ENCODE assay signal across 25 cellular contexts in the genomic region with DNA sequence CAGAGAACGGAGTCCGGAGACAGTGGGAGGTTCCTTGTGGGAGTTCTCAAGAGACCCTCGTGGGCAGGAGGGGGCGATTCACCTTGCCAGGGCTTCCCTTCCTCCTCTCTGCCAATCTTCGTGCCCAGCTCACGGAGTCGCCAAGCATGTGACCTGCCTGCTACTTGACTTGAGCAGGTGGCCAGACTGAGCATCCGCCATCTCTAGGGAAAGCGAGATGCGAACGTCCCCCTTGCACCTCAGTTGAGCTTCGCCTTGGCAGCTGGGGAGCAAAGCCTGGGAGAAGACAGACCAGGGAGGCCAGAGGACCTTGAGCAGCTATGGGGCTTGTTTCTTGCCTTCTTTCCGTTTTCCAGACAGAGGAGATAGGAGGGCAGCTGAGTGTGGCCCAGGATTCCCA.
DNase-seq lines count a peak whose midpoint lies in the region; ATAC-seq, FAIRE-seq and TF ChIP-seq lines count a peak whose summit lies in the region.
"Had no signal": no experiment of that assay in that cellular context is flagged by ENCODE, and none has a peak within 500 bp of the region (broad histone marks: within the 10 kb centered on the region; RNA-seq: fewer than 3 reads in every experiment).

No MANE protein-coding gene starts in this region.

- H3K27me3 ChIP-seq in H9 (ENCODE audit: insufficient read depth, low read length) (no peaks in the 10 kb centered on the region), H1 (replicated peaks in 1 of 4; ENCODE audit: control insufficient read depth in 3 of 4, extremely low read depth in 1 of 4, insufficient read depth in 3 of 4, low read length in 3 of 4) (peaks cover 0 to 5% (median 2%) of the 10 kb centered on the region in 4 experiments; a peak in 5 of 7 replicates), neural cell (ENCODE audit: insufficient read depth, low read depth, low read length) (no peaks in the 10 kb centered on the region)
- H3K27me3 ChIP-seq: BE2C; BLaER1 treated with 17β-estradiol and CSF1 and Interleukin-3, amounts not matched to agents 10 nM and 100 nM had no signal

- H3K9ac ChIP-seq in H9 (ENCODE audit: extremely low read depth, insufficient read length, low read length) (no peak overlapping the region), H1 (replicated peaks in 1 of 4; ENCODE audit: extremely low read depth in 1 of 4, low read depth in 3 of 4, low read length in 3 of 4) (no peak overlapping the region), neural cell (ENCODE audit: low read length) (no peak overlapping the region)
- H3K9ac ChIP-seq: BLaER1 treated with 17β-estradiol and CSF1 and Interleukin-3, amounts not matched to agents 10 nM and 100 nM; GM23248 had no signal

- no peaks in the 10 kb centered on the region for H3K79me2 ChIP-seq in H9 (ENCODE audit: insufficient read depth, low read length)
- no peaks in the 10 kb centered on the region for H3K79me2 ChIP-seq in H1 (ENCODE audit: control insufficient read depth in 1 of 2, insufficient read depth in 2 of 2, low read length in 2 of 2)
- H3K79me2 ChIP-seq in neural cell (replicated peaks; ENCODE audit: insufficient read depth, low read length): no peaks in the 10 kb centered on the region

- no peaks in the 10 kb centered on the region for H3K9me3 Mint-ChIP-seq in H9
- no peaks in the 10 kb centered on the region for H3K9me3 Mint-ChIP-seq in MCF 10A (ENCODE audit: unreplicated experiment)
- H3K9me3 Mint-ChIP-seq: CD14-positive monocyte; CD4-positive, alpha-beta T cell; HFFc6 had no signal

- no peak overlapping the region for H3K56ac ChIP-seq in H9 (ENCODE audit: insufficient read length, low read depth, low read length)
- H3K56ac ChIP-seq in H1 (replicated peaks; ENCODE audit: insufficient read length, low read depth, low read length): no peak overlapping the region

- H2BK120ac ChIP-seq in H9 (ENCODE audit: low read depth, low read length, poor library complexity, severe bottlenecking) (no peak overlapping the region), H1 (replicated peaks; ENCODE audit: low read depth, low read length) (no peak overlapping the region)

- H3K23me2 ChIP-seq in H9 (ENCODE audit: insufficient read length, low read depth, low read length, poor library complexity, severe bottlenecking): no peaks in the 10 kb centered on the region
- H3K23me2 ChIP-seq in H1 (ENCODE audit: low read depth, low read length): no peaks in the 10 kb centered on the region

- H3K36me3 ChIP-seq in H1 (ENCODE audit: control insufficient read depth in 2 of 4, insufficient read depth in 4 of 4, low read length in 3 of 4) (no peaks in the 10 kb centered on the region), neural cell (ENCODE audit: insufficient read depth, low read length) (no peaks in the 10 kb centered on the region)
- H3K36me3 ChIP-seq: BE2C; BLaER1 treated with 17β-estradiol and CSF1 and Interleukin-3, amounts not matched to agents 10 nM and 100 nM; HAP-1 had no signal

- TF ChIP-seq POLR2A in H1 (IDR thresholded peaks at IDR 0.05; ENCODE audit: control extremely low read depth in 1 of 2, low read depth in 2 of 2, low read length in 2 of 2): no peak

- no peak overlapping the region for H2BK20ac ChIP-seq in H9 (ENCODE audit: low read depth, low read length, poor library complexity, severe bottlenecking)
- H2BK20ac ChIP-seq in H1 (ENCODE audit: low read length): no peak overlapping the region

- no peak overlapping the region for H2BK5ac ChIP-seq in H9 (ENCODE audit: insufficient read length, low read length)
- no peak overlapping the region for H2BK5ac ChIP-seq in H1 (ENCODE audit: low read depth, low read length)

- H3K79me1 ChIP-seq in H9 (ENCODE audit: insufficient read depth, low read depth, low read length, poor library complexity, severe bottlenecking) (no peaks in the 10 kb centered on the region), H1 (ENCODE audit: low read depth, low read length) (no peaks in the 10 kb centered on the region)

- H3K27ac ChIP-seq in H9 (ENCODE audit: insufficient read length, low read depth, low read length) (no peak overlapping the region), H1 (ENCODE audit: low read depth, low read length) (no peak overlapping the region), neural cell (ENCODE audit: low read length) (peak overlapping the region; percentile 52)
- H3K27ac ChIP-seq: A549; BLaER1 treated with 17β-estradiol and CSF1 and Interleukin-3, amounts not matched to agents 10 nM and 100 nM; GM23248 had no signal

- TF ChIP-seq CTCF in H9 (conservative IDR thresholded peaks at IDR 0.05): no peak
- TF ChIP-seq CTCF in H1 (IDR thresholded peaks at IDR 0.05; ENCODE audit: control extremely low read depth in 1 of 3, insufficient read depth in 1 of 3, low read depth in 1 of 3, low read length in 3 of 3): no peak
- no peak for TF ChIP-seq CTCF in neural cell (IDR thresholded peaks at IDR 0.05; ENCODE audit: poor library complexity, severe bottlenecking)
- no peak for TF ChIP-seq CTCF in MCF 10A (IDR thresholded peaks at IDR 0.05; ENCODE audit: unreplicated experiment)

- H4K91ac ChIP-seq in H9 (ENCODE audit: insufficient read length, low read depth, low read length) (no peak overlapping the region), H1 (replicated peaks; ENCODE audit: insufficient read length, low read length) (no peak overlapping the region)

- H3K4me3 ChIP-seq in H1 (ENCODE audit: extremely low read depth in 1 of 4, insufficient read depth in 2 of 4, low read depth in 3 of 4, low read length in 4 of 4) (no peak overlapping the region), neural cell (ENCODE audit: low read length) (peak overlapping the region; percentile 20)
- H3K4me3 ChIP-seq: A549; BLaER1 treated with 17β-estradiol and CSF1 and Interleukin-3, amounts not matched to agents 10 nM and 100 nM; GM12878; GM23248; HAP-1 had no signal

- H3K27me3 Mint-ChIP-seq in H9 (ENCODE audit: low read depth) (peaks cover 79% of the 10 kb centered on the region), MCF 10A (ENCODE audit: insufficient read depth, unreplicated experiment) (peaks cover 56% of the 10 kb centered on the region)

- H3K36me3 Mint-ChIP-seq in H9 (ENCODE audit: insufficient read depth in 1 of 3, low read depth in 3 of 3): no peaks in the 10 kb centered on the region; a peak in 1 of 7 replicates
- H3K36me3 Mint-ChIP-seq in MCF 10A (ENCODE audit: insufficient read depth, unreplicated experiment): no peaks in the 10 kb centered on the region
- H3K36me3 Mint-ChIP-seq: CD14-positive monocyte; CD8-positive, alpha-beta memory T cell had no signal

- DNase-seq in H9 (no peak), H1 (ENCODE audit: low read depth in 1 of 2, low spot score in 2 of 2) (no peak), mucosa of gallbladder (ENCODE audit: low spot score) (no peak), MCF 10A (ENCODE audit: unreplicated experiment) (no peak)
- DNase-seq: 8988T; ACHN; AML-193; BE2C; CD4-positive, alpha-beta T cell; CD8-positive, alpha-beta memory T cell; DMS 273 treated with DMSO at 0.1 percent for 48 hours; DMS79; EL; GDM1; GM23248; HFFc6 had no signal

- H3K18ac ChIP-seq in H9 (ENCODE audit: insufficient read length, low read depth, low read length): no peak overlapping the region
- no peak overlapping the region for H3K18ac ChIP-seq in H1 (ENCODE audit: extremely low read depth, low read length)

- no peak overlapping the region for H3T11ph ChIP-seq in H9 (ENCODE audit: low read length)

- FAIRE-seq in H1 (lab: Jason Lieb, UNC): no peak
- FAIRE-seq: A549, D721Med, GM12878, GM19239 had no signal

- no peak overlapping the region for H2AFZ ChIP-seq in H9 (ENCODE audit: low read length)
- no peak overlapping the region for H2AFZ ChIP-seq in H1 (ENCODE audit: low read length)
- no peak overlapping the region for H2AFZ ChIP-seq in neural cell (ENCODE audit: low read depth, low read length)
- H2AFZ ChIP-seq: GM23248 had no signal

- H3K4me1 ChIP-seq in H9 (ENCODE audit: insufficient read depth, low read length): no peaks in the 10 kb centered on the region
- peaks cover 0 to 6% (median 2%) of the 10 kb centered on the region in 4 experiments; a peak in 2 of 7 replicates for H3K4me1 ChIP-seq in H1 (replicated peaks in 1 of 4; ENCODE audit: control insufficient read depth in 3 of 4, insufficient read depth in 4 of 4, low read length in 3 of 4)
- H3K4me1 ChIP-seq: A549, HAP-1 had no signal

- H2AK5ac ChIP-seq in H9 (ENCODE audit: insufficient read length, low read length) (no peak overlapping the region), H1 (ENCODE audit: low read depth, low read length) (peak overlapping the region; percentile 88; the same call in 1 of the 2 replicates)

- H4K20me1 ChIP-seq in H9 (ENCODE audit: control insufficient read depth, insufficient read depth, insufficient read length): no peaks in the 10 kb centered on the region
- peaks cover 0 to 5% of the 10 kb centered on the region in 2 experiments for H4K20me1 ChIP-seq in H1 (replicated peaks in 1 of 2; ENCODE audit: control insufficient read depth in 1 of 2, insufficient read depth in 2 of 2, low read length in 2 of 2)
- H4K20me1 ChIP-seq in neural cell (ENCODE audit: insufficient read depth): no peaks in the 10 kb centered on the region
- H4K20me1 ChIP-seq: BLaER1 treated with 17β-estradiol and CSF1 and Interleukin-3, amounts not matched to agents 10 nM and 100 nM had no signal

- peaks cover 15 to 32% of the 10 kb centered on the region in 2 experiments for H3K4me1 Mint-ChIP-seq in H9
- H3K4me1 Mint-ChIP-seq in MCF 10A (ENCODE audit: insufficient read depth, unreplicated experiment): no peaks in the 10 kb centered on the region
- H3K4me1 Mint-ChIP-seq: CD14-positive monocyte; CD8-positive, alpha-beta memory T cell had no signal

- no TSS peak for BruUV-seq in MCF 10A (replicated peaks; lab: Mats Ljungman, UMichigan)

- WGBS in H9 (ENCODE audit: extremely low coverage, insufficient read length, low lambda C conversion rate): no CpG with 5 or more reads among the region's 13 CpGs
- 86% methylated on average over 11 of the region's 13 CpGs; no CpG with 5 or more reads in 1 of the 2 experiments for WGBS in H1 (ENCODE audit: extremely low coverage in 1 of 2, insufficient coverage in 1 of 2, insufficient read length in 1 of 2, insufficient replicate concordance in 2 of 2, low coverage in 1 of 2, low lambda C conversion rate in 2 of 2, missing lambda C conversion rate in 1 of 2), 2 experiments

- H2BK15ac ChIP-seq in H9 (ENCODE audit: low read depth, low read length): no peak overlapping the region
- no peak overlapping the region for H2BK15ac ChIP-seq in H1 (ENCODE audit: low read length)

- H3K9me3 ChIP-seq in H9 (ENCODE audit: control insufficient read depth, low read depth, low read length) (no peaks in the 10 kb centered on the region), H1 (ENCODE audit: insufficient read depth in 2 of 2, low read depth in 1 of 2, low read length in 1 of 2) (no peaks in the 10 kb centered on the region), neural cell (ENCODE audit: low read length) (no peaks in the 10 kb centered on the region)
- H3K9me3 ChIP-seq: A549; BE2C; BLaER1 treated with 17β-estradiol and CSF1 and Interleukin-3, amounts not matched to agents 10 nM and 100 nM; HAP-1 had no signal

- H4K8ac ChIP-seq in H9 (replicated peaks; ENCODE audit: insufficient read length, low read depth, low read length) (no peak overlapping the region), H1 (ENCODE audit: extremely low read depth, insufficient read depth, low read length) (no peak overlapping the region)

- TF ChIP-seq EP300 in H1 (IDR thresholded peaks at IDR 0.05; ENCODE audit: borderline replicate concordance in 1 of 2, low read depth in 2 of 2, low read length in 2 of 2): no peak
- TF ChIP-seq EP300 in neural cell (conservative IDR thresholded peaks at IDR 0.05; ENCODE audit: poor library complexity, severe bottlenecking): no peak

- POLR2A ChIA-PET in H1 (lab: Charles Lee; ENCODE audit: partially characterized antibody) (no interaction called here), MCF 10A (lab: Yijun Ruan, JAX) (interaction anchor here (0.7 kb wide), 1 partner anchor 298 kb away, joined by 3 read pairs; no protein-coding TSS in a partner anchor)

- no peak overlapping the region for H3K4me2 ChIP-seq in H9 (ENCODE audit: insufficient read depth, insufficient read length, low read length)
- H3K4me2 ChIP-seq in H1 (ENCODE audit: insufficient read depth in 1 of 2, low read depth in 2 of 2, low read length in 2 of 2): no peak overlapping the region
- no peak overlapping the region for H3K4me2 ChIP-seq in neural cell (ENCODE audit: low read length)
- H3K4me2 ChIP-seq: A549 had no signal

- no peak overlapping the region for H3K23ac ChIP-seq in H9 (ENCODE audit: insufficient read length, low read depth, low read length)
- no peak overlapping the region for H3K23ac ChIP-seq in H1 (ENCODE audit: insufficient read length)

- no peak overlapping the region for H2BK12ac ChIP-seq in H9 (ENCODE audit: insufficient read length, low read depth, low read length)
- peak overlapping the region; percentile 39; the same call in 1 of the 2 replicates for H2BK12ac ChIP-seq in H1 (ENCODE audit: low read depth, low read length)

- no peak overlapping the region for H3K27ac Mint-ChIP-seq in H9
- no peak overlapping the region for H3K27ac Mint-ChIP-seq in MCF 10A (ENCODE audit: low read depth, unreplicated experiment)
- H3K27ac Mint-ChIP-seq: CD14-positive monocyte; CD4-positive, alpha-beta T cell; CD8-positive, alpha-beta memory T cell; HFFc6 had no signal

- CTCF ChIA-PET in H1 (lab: Charles Lee; ENCODE audit: partially characterized antibody) (interaction anchor here (0.9 to 13.5 kb wide), 12 partner anchors 10 to 297 kb away, joined by 3 to 155 read pairs (median 6); no protein-coding TSS in a partner anchor), MCF 10A (lab: Yijun Ruan, JAX) (no interaction called here)

- no peaks in the 10 kb centered on the region for H3F3A ChIP-seq in neural cell (ENCODE audit: insufficient read depth, low read length, poor library complexity, severe bottlenecking)

- H3K14ac ChIP-seq in H9 (ENCODE audit: insufficient read depth, low read length): 0 out of 2 replicates have a peak overlapping the region, but pooled peaks have one; percentile 18
- no peak overlapping the region for H3K14ac ChIP-seq in H1 (ENCODE audit: insufficient read length)

- H4K5ac ChIP-seq in H9 (ENCODE audit: insufficient read length, low read depth, low read length): no peak overlapping the region
- no peak overlapping the region for H4K5ac ChIP-seq in H1 (ENCODE audit: insufficient read length, low read depth, low read length)

- no peak for ATAC-seq in HG02610 (IDR thresholded peaks at IDR 0.05; ENCODE audit: unreplicated experiment)
- ATAC-seq: A549, GM12878 had no signal

- H3K4ac ChIP-seq in H9 (ENCODE audit: low read depth, low read length) (no peak overlapping the region), H1 (replicated peaks; ENCODE audit: insufficient read length, low read depth, low read length) (no peak overlapping the region)

- TF ChIP-seq RAD21 in H1 (IDR thresholded peaks at IDR 0.05 in 1 of 2, conservative IDR thresholded peaks at IDR 0.05 in 1 of 2; ENCODE audit: low read depth in 2 of 2, low read length in 2 of 2) (no peak), neural cell (conservative IDR thresholded peaks at IDR 0.05) (no peak)

- H3K4me3 Mint-ChIP-seq in H9: no peak overlapping the region
- no peak overlapping the region for H3K4me3 Mint-ChIP-seq in MCF 10A (ENCODE audit: unreplicated experiment)
- H3K4me3 Mint-ChIP-seq: CD4-positive, alpha-beta T cell; CD8-positive, alpha-beta memory T cell; HFFc6 had no signal

- intact Hi-C loops in MCF 10A (cut with micrococcal nuclease): no loop called here

- H3K9me2 ChIP-seq in neural cell (ENCODE audit: insufficient read depth, low read length): no peaks in the 10 kb centered on the region
